30 cellular contexts compared by ENCODE assay signal in the genomic region with DNA sequence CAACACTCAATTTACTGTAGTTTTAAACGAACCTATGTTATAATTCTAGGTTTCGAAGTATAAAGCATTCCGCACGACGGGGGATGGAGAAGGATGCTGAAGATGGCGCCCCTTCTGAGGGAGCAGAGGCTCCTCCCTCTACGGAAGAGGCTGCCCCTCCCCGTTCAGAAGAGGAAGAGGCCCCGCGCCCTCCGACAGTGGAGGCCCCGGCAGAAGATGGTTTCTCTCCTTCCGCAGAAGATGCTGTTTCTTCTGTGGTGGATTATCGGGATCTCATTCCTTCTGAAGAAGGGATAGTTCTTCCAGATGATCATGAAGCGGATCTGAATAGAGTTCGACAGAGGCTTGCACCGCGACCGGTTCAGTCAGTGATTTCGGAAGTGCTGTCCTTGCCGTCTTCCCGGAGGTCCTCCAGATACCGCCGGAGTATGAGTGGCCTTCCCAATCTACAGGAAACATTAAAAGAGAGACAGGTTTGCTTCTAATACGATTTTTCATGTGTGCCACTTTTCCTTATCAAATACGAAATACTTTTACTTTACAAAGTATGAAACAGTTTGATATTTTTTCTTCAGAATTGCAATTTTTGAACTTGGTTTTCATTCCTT. TPM values are rescaled to one million over a fixed set of nuclear protein-coding genes. Genes with fewer than 3 reads are reported as not detected.
"Had no signal": no experiment of that assay in that cellular context is flagged by ENCODE, and none has a peak within 500 bp of the region (broad histone marks: within the 10 kb centered on the region; RNA-seq: fewer than 3 reads in every experiment).

No MANE protein-coding gene starts in this region.

- H3K27ac Mint-ChIP-seq: effector memory CD8-positive, alpha-beta T cell; mesothelial cell of epicardium; naive thymus-derived CD4-positive, alpha-beta T cell; stimulated activated memory B cell treated with anti-CD40 and anti-IgM and Interleukin-4, amounts not matched to agents 10 μg/mL and 1 μg/mL and 100 μg/mL, for 72 hours had no signal

- H3K9me3 ChIP-seq: esophagus squamous epithelium, left lung, ovary, psoas muscle, sigmoid colon, thoracic aorta, upper lobe of left lung had no signal

- H3K36me3 Mint-ChIP-seq: mesothelial cell of epicardium had no signal

- H3K27me3 ChIP-seq: left lung, ovary, upper lobe of left lung had no signal

- H3K4me1 Mint-ChIP-seq: stimulated activated memory B cell treated with anti-CD40 and anti-IgM and Interleukin-4, amounts not matched to agents 10 μg/mL and 1 μg/mL and 100 μg/mL, for 72 hours had no signal

- H3K4me1 ChIP-seq: esophagus squamous epithelium, heart right ventricle, left lung, psoas muscle, sigmoid colon, tibial nerve, upper lobe of left lung had no signal

- H3K36me3 ChIP-seq: esophagus squamous epithelium, heart right ventricle, left lung, ovary, sigmoid colon, thoracic aorta, tibial nerve, upper lobe of left lung had no signal

- H3K4me3 Mint-ChIP-seq: effector memory CD8-positive, alpha-beta T cell; mesothelial cell of epicardium; naive thymus-derived CD4-positive, alpha-beta T cell; nephron progenitor cell; stimulated activated memory B cell treated with anti-CD40 and anti-IgM and Interleukin-4, amounts not matched to agents 10 μg/mL and 1 μg/mL and 100 μg/mL, for 72 hours had no signal

- H3K27ac ChIP-seq: esophagus squamous epithelium, heart right ventricle, left lung, ovary, psoas muscle, sigmoid colon, thoracic aorta, tibial nerve, upper lobe of left lung had no signal

- ATAC-seq: effector memory CD8-positive, alpha-beta T cell; heart right ventricle; left cardiac atrium; left lung; naive thymus-derived CD4-positive, alpha-beta T cell; psoas muscle; right cardiac atrium; stimulated activated memory B cell treated with anti-CD40 and anti-IgM and Interleukin-4, amounts not matched to agents 10 μg/mL and 1 μg/mL and 100 μg/mL, for 72 hours; stimulated activated naive CD8-positive, alpha-beta T cell treated with anti-CD3 and anti-CD28 coated beads, Interleukin-15, Interleukin-2, amounts not matched to agents 100 U/mL and 50 U/mL, for 24 hours had no signal

- DNase-seq: cortex of kidney; effector memory CD8-positive, alpha-beta T cell; erythroblast; esophagus squamous epithelium; foreskin melanocyte; glutamatergic neuron; heart right ventricle; hippocampal formation; left cardiac atrium; left lung; mesenchymal stem cell; naive thymus-derived CD4-positive, alpha-beta T cell; nephron progenitor cell; occipital lobe; ovary; posterior cingulate gyrus; psoas muscle; right cardiac atrium; sigmoid colon; stimulated activated CD4-positive, alpha-beta T cell treated with anti-CD3 and anti-CD28 coated beads, Interleukin-4, amount 100 ng/mL, for 4 hours; stimulated activated naive CD8-positive, alpha-beta T cell treated with anti-CD3 and anti-CD28 coated beads, Interleukin-15, Interleukin-2, amounts not matched to agents 100 U/mL and 50 U/mL, for 24 hours; substantia nigra had no signal

- H3K4me3 ChIP-seq: esophagus squamous epithelium, heart right ventricle, left lung, ovary, psoas muscle, sigmoid colon, thoracic aorta, tibial nerve, upper lobe of left lung had no signal

RNA-seq across cellular contexts. Expression of a gene that starts 7.7 kb away (rescaled TPM):
- total RNA-seq: dermis microvascular lymphatic vessel endothelial cell, kidney epithelial cell, left cardiac atrium, lung microvascular endothelial cell, right cardiac atrium, sigmoid colon had no signal
- polyA plus RNA-seq: heart right ventricle; naive thymus-derived CD4-positive, alpha-beta T cell; psoas muscle; right cardiac atrium had no signal
